Comparison of ENCODE assay signal across 29 cellular contexts in the genomic region with DNA sequence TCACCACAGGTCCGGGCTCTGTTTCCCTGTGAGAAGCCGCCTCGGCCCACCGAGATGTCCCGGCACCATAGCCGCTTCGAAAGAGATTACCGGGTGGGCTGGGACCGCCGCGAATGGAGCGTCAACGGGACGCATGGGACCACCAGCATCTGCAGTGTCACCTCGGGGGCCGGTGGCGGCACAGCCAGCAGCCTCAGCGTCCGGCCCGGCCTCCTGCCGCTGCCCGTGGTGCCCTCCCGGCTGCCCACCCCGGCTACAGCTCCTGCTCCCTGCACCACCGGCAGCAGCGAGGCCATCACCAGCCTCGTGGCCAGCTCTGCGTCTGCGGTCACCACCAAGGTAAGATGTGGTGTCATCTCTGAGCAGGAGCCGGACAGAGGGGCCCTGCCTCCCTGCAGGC.
"Had no signal": no experiment of that assay in that cellular context is flagged by ENCODE, and none has a peak within 500 bp of the region (broad histone marks: within the 10 kb centered on the region; RNA-seq: fewer than 3 reads in every experiment).

No MANE protein-coding gene starts in this region.

- DNase-seq: activated CD4-positive, alpha-beta memory T cell treated with anti-CD3 and anti-CD28 coated beads for 36 hours; activated CD4-positive, alpha-beta T cell treated with anti-CD3 and anti-CD28 coated beads for 36 hours; activated CD4-positive, alpha-beta T cell treated with anti-CD3 and anti-CD28 coated beads, Interleukin-2, amount 50 U/mL, for 1 hour; activated CD8-positive, alpha-beta memory T cell treated with anti-CD3 and anti-CD28 coated beads, Interleukin-2, amount 50 U/mL, for 4 hours; activated effector memory CD4-positive, alpha-beta T cell treated with Interleukin-2 at 50 U/mL for 16 hours; activated naive CD4-positive, alpha-beta T cell treated with anti-CD3 and anti-CD28 coated beads, Interleukin-2, amount 50 U/mL, for 16 hours; activated naive CD8-positive, alpha-beta T cell treated with anti-CD3 and anti-CD28 coated beads for 36 hours; activated T-cell treated with anti-CD3 and anti-CD28 coated beads, Interleukin-2, amount 50 U/mL, for 48 hours; amniotic stem cell; aorta; brain microvascular endothelial cell; NCI-H1105; NCI-H1417 treated with DMSO at 0.1 percent for 48 hours; NCI-H1694; NCI-H2029; NCI-H510A; NCI-H526; NCI-H748 treated with DMSO at 0.1 percent for 48 hours; NK-92 treated with Interleukin-12 subunit alpha and Interleukin-12 subunit beta, amount 100 ng/mL, for 24 hours; PC-3; Peyer's patch; RPMI8226; SHP77 treated with DMSO at 0.1 percent for 48 hours; SK-N-SH had no signal

- H3K36me3 ChIP-seq: brain microvascular endothelial cell, cardiac muscle cell, Peyer's patch, SJSA1 had no signal

- H3K9me3 ChIP-seq: Peyer's patch, SJSA1, SK-N-SH had no signal

- H3K27me3 ChIP-seq: brain microvascular endothelial cell, cardiac muscle cell, Peyer's patch, SJSA1 had no signal

- H3K4me3 ChIP-seq: cardiac muscle cell, K562, Peyer's patch, SJSA1 had no signal

- H3K9ac ChIP-seq: SK-N-SH had no signal

- H3K27ac ChIP-seq: brain microvascular endothelial cell, cardiac muscle cell, Peyer's patch, SJSA1 had no signal

- H3K4me2 ChIP-seq: SK-N-SH had no signal

- ATAC-seq: activated CD4-positive, alpha-beta T cell treated with anti-CD3 and anti-CD28 coated beads for 36 hours; activated CD4-positive, CD25-positive, alpha-beta regulatory T cell treated with anti-CD3 and anti-CD28 coated beads, Interleukin-2, amount 50 U/mL, for 24 hours; K562; PC-3; WTC11 had no signal
